ENCODE assay signal across 1 cellular context in the genomic region with DNA sequence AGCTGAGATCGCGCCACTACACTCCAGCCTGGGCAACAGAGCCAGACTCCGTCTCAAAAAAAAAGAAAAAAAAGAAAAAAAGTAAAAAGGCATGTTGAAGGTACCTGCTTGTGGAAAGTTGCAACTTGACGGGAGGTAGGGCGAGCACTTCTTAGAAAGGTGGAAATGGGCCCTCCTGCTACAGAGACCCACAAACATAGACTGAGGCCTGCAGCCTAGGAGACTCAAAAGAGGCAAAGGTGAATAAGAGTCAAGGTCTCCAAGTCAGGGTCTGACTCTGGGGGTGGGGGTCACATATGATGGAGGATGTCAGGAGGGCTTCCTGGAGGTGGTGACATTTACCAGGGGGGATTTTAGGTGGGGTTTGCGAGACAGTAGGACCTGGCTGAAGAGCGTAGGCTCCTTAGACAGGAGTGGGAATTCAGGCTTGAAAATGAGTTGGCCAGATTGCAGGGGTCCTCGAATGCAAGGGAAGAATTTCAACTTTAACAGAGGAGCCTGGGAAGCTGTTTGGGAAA.
TF ChIP-seq lines count a peak whose summit lies in the region.

No MANE protein-coding gene starts in this region.

TF ChIP-seq in GM12878, 131 proteins besides CTCF, POLR2A, EP300 and RAD21 (continued from another document):
- TF ChIP-seq, protein P1, sequence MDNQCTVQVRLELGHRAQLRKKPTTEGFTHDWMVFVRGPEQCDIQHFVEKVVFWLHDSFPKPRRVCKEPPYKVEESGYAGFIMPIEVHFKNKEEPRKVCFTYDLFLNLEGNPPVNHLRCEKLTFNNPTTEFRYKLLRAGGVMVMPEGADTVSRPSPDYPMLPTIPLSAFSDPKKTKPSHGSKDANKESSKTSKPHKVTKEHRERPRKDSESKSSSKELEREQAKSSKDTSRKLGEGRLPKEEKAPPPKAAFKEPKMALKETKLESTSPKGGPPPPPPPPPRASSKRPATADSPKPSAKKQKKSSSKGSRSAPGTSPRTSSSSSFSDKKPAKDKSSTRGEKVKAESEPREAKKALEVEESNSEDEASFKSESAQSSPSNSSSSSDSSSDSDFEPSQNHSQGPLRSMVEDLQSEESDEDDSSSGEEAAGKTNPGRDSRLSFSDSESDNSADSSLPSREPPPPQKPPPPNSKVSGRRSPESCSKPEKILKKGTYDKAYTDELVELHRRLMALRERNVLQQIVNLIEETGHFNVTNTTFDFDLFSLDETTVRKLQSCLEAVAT (IDR thresholded peaks at IDR 0.05) = peak; percentile 80; the same call in 1 of the 2 replicates
TF ChIP-seq in GM12878: peak in this region for 3.
